8 cellular contexts compared by ENCODE assay signal in genomic region chrX:40176256-40176978, GRCh38.
DNase-seq lines count a peak whose midpoint lies in the region; ATAC-seq and TF ChIP-seq lines count a peak whose summit lies in the region.

No MANE protein-coding gene starts in this region.

- H2AFZ ChIP-seq in Karpas-422 (ENCODE audit: low read length): no peak overlapping the region

- H3K27me3 ChIP-seq in Karpas-422 (ENCODE audit: low read length): no peaks in the 10 kb centered on the region
- peaks cover 14% of the 10 kb centered on the region for H3K27me3 ChIP-seq in endodermal cell (ENCODE audit: control insufficient read depth, insufficient read depth, low read length, poor library complexity, severe bottlenecking)
- peaks cover 0 to 5% of the 10 kb centered on the region in 2 donors for H3K27me3 ChIP-seq in mucosa of rectum (ENCODE audit: control insufficient read depth in 2 of 2, insufficient read depth in 2 of 2, low read length in 2 of 2)

- in situ Hi-C loops in ACHN (cut with HindIII; ENCODE audit: low pct_ligation_motif_present, low pct_unique_long_range_greater_than_20kb, low sequenced_read_pairs): no loop called here

- H3K4me3 ChIP-seq in Karpas-422 (ENCODE audit: low read length) (peak overlapping the region; percentile 71), endodermal cell (ENCODE audit: low read length) (peak overlapping the region; percentile 75), mucosa of rectum (ENCODE audit: low read length in 2 of 2) (peak overlapping the region; percentile 47 to 76)

- H3K36me3 Mint-ChIP-seq in activated CD8-positive, alpha-beta T cell treated with anti-CD3 and anti-CD28 coated beads for 36 hours (ENCODE audit: low read depth): peaks cover 9% of the 10 kb centered on the region
- no peaks in the 10 kb centered on the region for H3K36me3 Mint-ChIP-seq in endodermal cell (ENCODE audit: low read depth)

- H3K9ac ChIP-seq in Karpas-422 (ENCODE audit: low read length) (peak overlapping the region; percentile 90), endodermal cell (ENCODE audit: extremely low read depth, low read length, poor library complexity, severe bottlenecking) (no peak overlapping the region), mucosa of rectum (ENCODE audit: low read depth in 1 of 2, low read length in 2 of 2) (peak overlapping the region; percentile 74 to 75)

- no peaks in the 10 kb centered on the region for H3K9me3 ChIP-seq in Karpas-422 (ENCODE audit: low read length)
- H3K9me3 ChIP-seq in endodermal cell (ENCODE audit: control insufficient read depth, low read length): no peaks in the 10 kb centered on the region
- no peaks in the 10 kb centered on the region for H3K9me3 ChIP-seq in mucosa of rectum (ENCODE audit: control insufficient read depth in 2 of 2, low read length in 2 of 2)

- H3K36me3 ChIP-seq in Karpas-422 (ENCODE audit: insufficient read depth, low read length) (no peaks in the 10 kb centered on the region), endodermal cell (ENCODE audit: control insufficient read depth, insufficient read depth, low read length) (no peaks in the 10 kb centered on the region), mucosa of rectum (ENCODE audit: control insufficient read depth in 2 of 2, insufficient read depth in 2 of 2, low read length in 2 of 2) (no peaks in the 10 kb centered on the region)

- peaks cover 43% of the 10 kb centered on the region for H3K4me1 ChIP-seq in Karpas-422 (ENCODE audit: low read length)
- H3K4me1 ChIP-seq in endodermal cell (ENCODE audit: control insufficient read depth, insufficient read depth, low read length): no peaks in the 10 kb centered on the region
- peaks cover 17 to 23% of the 10 kb centered on the region in 2 donors for H3K4me1 ChIP-seq in mucosa of rectum (ENCODE audit: control insufficient read depth in 2 of 2, insufficient read depth in 2 of 2, low read length in 2 of 2)

- H3K4me1 Mint-ChIP-seq in activated CD8-positive, alpha-beta T cell treated with anti-CD3 and anti-CD28 coated beads for 36 hours (ENCODE audit: low read depth): peaks cover 19% of the 10 kb centered on the region
- H3K4me1 Mint-ChIP-seq in endodermal cell: peaks cover 20% of the 10 kb centered on the region

- POLR2A ChIA-PET in activated CD8-positive, alpha-beta T cell treated with anti-CD3 and anti-CD28 coated beads for 36 hours (lab: Charles Lee): interaction anchor here (0.6 to 4.2 kb wide), 14 partner anchors 12 to 321 kb away, joined by 3 to 32 read pairs (median 3); partner anchors contain the start of gene BCOR

- H3K79me2 ChIP-seq in Karpas-422 (ENCODE audit: low read length): no peaks in the 10 kb centered on the region

- H4K20me1 ChIP-seq in Karpas-422 (ENCODE audit: insufficient read depth, low read depth, low read length): no peaks in the 10 kb centered on the region

- intact Hi-C loops in activated CD8-positive, alpha-beta T cell treated with anti-CD3 and anti-CD28 coated beads for 36 hours (cut with micrococcal nuclease): loop anchor here (10.0 kb wide), 3 partner anchors 88 to 562 kb away; no protein-coding TSS in a partner anchor

- peak overlapping the region; percentile 97 for H3K27ac Mint-ChIP-seq in activated CD8-positive, alpha-beta T cell treated with anti-CD3 and anti-CD28 coated beads for 36 hours
- no peak overlapping the region for H3K27ac Mint-ChIP-seq in endodermal cell

- peak; percentile 26 for ATAC-seq in GM18868 (IDR thresholded peaks at IDR 0.05; ENCODE audit: unreplicated experiment)
- ATAC-seq in activated CD8-positive, alpha-beta T cell treated with anti-CD3 and anti-CD28 coated beads for 36 hours: peak; percentile 17
- peak; percentile 29 for ATAC-seq in stimulated activated naive CD8-positive, alpha-beta T cell treated with anti-CD3 and anti-CD28 coated beads, Interleukin-15, Interleukin-2, amounts not matched to agents 100 U/mL and 50 U/mL, for 24 hours

- H3K4me2 ChIP-seq in Karpas-422 (ENCODE audit: low read depth, low read length, poor library complexity, severe bottlenecking): peak overlapping the region; percentile 58

- H3K27ac ChIP-seq in Karpas-422 (ENCODE audit: low read length) (peak overlapping the region; percentile 76), endodermal cell (ENCODE audit: low read depth, low read length) (no peak overlapping the region), mucosa of rectum (ENCODE audit: low read depth in 2 of 2, low read length in 2 of 2) (peak overlapping the region; percentile 84 to 95)

- DNase-seq in ACHN (peak; percentile 17), Karpas-422 (peak; percentile 86), endodermal cell (peak; percentile 84), HPDE6-E6E7 (ENCODE audit: extremely low spot score) (no peak)
- DNase-seq in activated CD8-positive, alpha-beta T cell treated with anti-CD3 and anti-CD28 coated beads for 36 hours: peak; percentile 84
- DNase-seq in stimulated activated naive CD8-positive, alpha-beta T cell treated with anti-CD3 and anti-CD28 coated beads, Interleukin-15, Interleukin-2, amounts not matched to agents 100 U/mL and 50 U/mL, for 24 hours: peak; percentile 81

- H3K9me2 ChIP-seq in Karpas-422 (replicated peaks; ENCODE audit: insufficient read depth, low read length): no peaks in the 10 kb centered on the region

- TF ChIP-seq CTCF in activated CD8-positive, alpha-beta T cell treated with anti-CD3 and anti-CD28 coated beads for 36 hours (IDR thresholded peaks at IDR 0.05): no peak
- no peak for TF ChIP-seq CTCF in endodermal cell (conservative IDR thresholded peaks at IDR 0.05)

- WGBS in endodermal cell (ENCODE audit: insufficient coverage in 1 of 2, insufficient read length in 1 of 2), 2 experiments: 0% methylated on average over 2 to 84 of the region's 86 CpGs

- peaks cover 3% of the 10 kb centered on the region for H3K9me3 Mint-ChIP-seq in activated CD8-positive, alpha-beta T cell treated with anti-CD3 and anti-CD28 coated beads for 36 hours
- peaks cover 23% of the 10 kb centered on the region for H3K9me3 Mint-ChIP-seq in endodermal cell

- CTCF ChIA-PET in activated CD8-positive, alpha-beta T cell treated with anti-CD3 and anti-CD28 coated beads for 36 hours (lab: Charles Lee): no interaction called here

- H3K4me3 Mint-ChIP-seq in activated CD8-positive, alpha-beta T cell treated with anti-CD3 and anti-CD28 coated beads for 36 hours: peak overlapping the region; percentile 83
- peak overlapping the region; percentile 74 for H3K4me3 Mint-ChIP-seq in endodermal cell

- no peaks in the 10 kb centered on the region for H3K27me3 Mint-ChIP-seq in activated CD8-positive, alpha-beta T cell treated with anti-CD3 and anti-CD28 coated beads for 36 hours
- peaks cover 33% of the 10 kb centered on the region for H3K27me3 Mint-ChIP-seq in endodermal cell (ENCODE audit: insufficient read depth)
